ENCODE assay signal across 17 cellular contexts in genomic region chr15:54026891-54027290, GRCh38. TPM values are rescaled to one million over a fixed set of nuclear protein-coding genes. Genes with fewer than 3 reads are reported as not detected.
DNase-seq lines count a peak whose midpoint lies in the region; ATAC-seq and TF ChIP-seq lines count a peak whose summit lies in the region.
"Had no signal": no experiment of that assay in that cellular context is flagged by ENCODE, and none has a peak within 500 bp of the region (broad histone marks: within the 10 kb centered on the region; RNA-seq: fewer than 3 reads in every experiment).

No MANE protein-coding gene starts in this region.

- no peak overlapping the region for H3K9ac ChIP-seq in SK-N-MC (ENCODE audit: insufficient read length)
- H3K9ac ChIP-seq: GM23248 had no signal

- 40% methylated on average over 2 of the region's 2 CpGs for WGBS in right cardiac atrium

- DNase-seq in SK-N-MC (ENCODE audit: low read depth, low spot score) (peak; percentile 81), epithelial cell of esophagus (ENCODE audit: low read depth) (peak; percentile 18), neural crest cell (ENCODE audit: low read depth, low spot score) (no peak), COR-L47 (lab: John Stamatoyannopoulos, UW) (no peak), right cardiac atrium (no peak)
- no peak for DNase-seq in activated T-cell treated with anti-CD3 and anti-CD28 coated beads, Interleukin-2, amount 50 U/mL, for 24 hours
- DNase-seq: C1 segment of cervical spinal cord; Caco-2; CD4-positive, alpha-beta memory T cell; DMS153; DND-41; GM23248; H7; HCEC 1CT had no signal

- H3K36me3 Mint-ChIP-seq in neural crest cell (ENCODE audit: low read depth), result no peaks in the 10 kb centered on the region
- no peaks in the 10 kb centered on the region for H3K36me3 Mint-ChIP-seq in activated T-cell treated with anti-CD3 and anti-CD28 coated beads, Interleukin-2, amount 50 U/mL, for 24 hours (ENCODE audit: low read depth)
- H3K36me3 Mint-ChIP-seq: CD4-positive, alpha-beta memory T cell had no signal

- H3K27ac Mint-ChIP-seq in neural crest cell (ENCODE audit: unreplicated experiment), result peak overlapping the region; percentile 25
- H3K27ac Mint-ChIP-seq in activated T-cell treated with anti-CD3 and anti-CD28 coated beads, Interleukin-2, amount 50 U/mL, for 24 hours, result no peak overlapping the region
- H3K27ac Mint-ChIP-seq: CD4-positive, alpha-beta memory T cell had no signal

- no peak for ATAC-seq in right cardiac atrium

- no peaks in the 10 kb centered on the region for H3K27me3 ChIP-seq in right cardiac atrium (ENCODE audit: control insufficient read depth, insufficient read depth)

- H3K4me3 ChIP-seq in SK-N-MC (no peak overlapping the region; the same call in 1 of the 2 replicates), epithelial cell of esophagus (ENCODE audit: low read length) (no peak overlapping the region), right cardiac atrium (ENCODE audit: low read length) (no peak overlapping the region)
- H3K4me3 ChIP-seq: GM23248 had no signal

- TF ChIP-seq CTCF in epithelial cell of esophagus (IDR thresholded peaks at IDR 0.05; ENCODE audit: insufficient read depth, low read depth, low read length, missing control alignments) (no peak), neural crest cell (conservative IDR thresholded peaks at IDR 0.05) (no peak)

- no peaks in the 10 kb centered on the region for H3K4me1 ChIP-seq in right cardiac atrium (ENCODE audit: control insufficient read depth, insufficient read depth, low read length)
- H3K4me1 ChIP-seq: Caco-2 had no signal

- intact Hi-C loops in right cardiac atrium (cut with DNase I), result no loop called here

- H3K27me3 Mint-ChIP-seq in neural crest cell (ENCODE audit: low read depth), result no peaks in the 10 kb centered on the region
- no peaks in the 10 kb centered on the region for H3K27me3 Mint-ChIP-seq in activated T-cell treated with anti-CD3 and anti-CD28 coated beads, Interleukin-2, amount 50 U/mL, for 24 hours
- H3K27me3 Mint-ChIP-seq: CD4-positive, alpha-beta memory T cell had no signal

- no peak overlapping the region for H3K4me3 Mint-ChIP-seq in neural crest cell
- H3K4me3 Mint-ChIP-seq in activated T-cell treated with anti-CD3 and anti-CD28 coated beads, Interleukin-2, amount 50 U/mL, for 24 hours, result no peak overlapping the region
- H3K4me3 Mint-ChIP-seq: CD4-positive, alpha-beta memory T cell had no signal

- H3K4me1 Mint-ChIP-seq in neural crest cell, result peaks cover 19% of the 10 kb centered on the region
- H3K4me1 Mint-ChIP-seq in activated T-cell treated with anti-CD3 and anti-CD28 coated beads, Interleukin-2, amount 50 U/mL, for 24 hours (ENCODE audit: low read depth), result no peaks in the 10 kb centered on the region
- H3K4me1 Mint-ChIP-seq: CD4-positive, alpha-beta memory T cell had no signal

- no peaks in the 10 kb centered on the region for H3K36me3 ChIP-seq in SK-N-MC (ENCODE audit: insufficient read depth, low read length)

- H3K9me3 Mint-ChIP-seq in neural crest cell, result peaks cover 6% of the 10 kb centered on the region
- H3K9me3 Mint-ChIP-seq in activated T-cell treated with anti-CD3 and anti-CD28 coated beads, Interleukin-2, amount 50 U/mL, for 24 hours, result no peaks in the 10 kb centered on the region

- H3K27ac ChIP-seq in SK-N-MC, result peak overlapping the region; percentile 3; the same call in 1 of the 2 replicates
- H3K27ac ChIP-seq in right cardiac atrium (ENCODE audit: low read length), result no peak overlapping the region
- H3K27ac ChIP-seq: GM23248 had no signal

- H3K9me3 ChIP-seq in SK-N-MC (ENCODE audit: low read depth, low read length) (no peaks in the 10 kb centered on the region), right cardiac atrium (ENCODE audit: control insufficient read depth, low read length) (no peaks in the 10 kb centered on the region)
- H3K9me3 ChIP-seq: Caco-2 had no signal

RNA-seq across cellular contexts. Expression of gene UNC13C, which starts 48.6 kb away (rescaled TPM):
- 1.3 and 1.5 TPM in 2 replicates for total RNA-seq in neural crest cell
- under 1 TPM; 0.11 to 0.57 (median 0.23) TPM for total RNA-seq in right cardiac atrium
- 0.05 TPM for polyA plus RNA-seq in right cardiac atrium
- total RNA-seq: A172; A673; CD4-positive, alpha-beta memory T cell; GM23248 had no signal
- polyA plus RNA-seq: BJ; CD4-positive, alpha-beta memory T cell; GM23248 had no signal

Comparison
In these comparisons a context has a peak if more than half of its experiments do, and no peak if none do; other contexts are left out.
1. DNase-seq: peak in SK-N-MC (single experiment) and epithelial cell of esophagus (single experiment); none in neural crest cell (single experiment), COR-L47 (single experiment), activated T-cell treated with anti-CD3 and anti-CD28 coated beads, Interleukin-2, amount 50 U/mL, for 24 hours (single experiment) and right cardiac atrium (0 of 3).